1 cellular context compared by ENCODE assay signal in genomic region chr12:109995703-109996482, GRCh38.
TF ChIP-seq lines count a peak whose summit lies in the region.

A gene with protein sequence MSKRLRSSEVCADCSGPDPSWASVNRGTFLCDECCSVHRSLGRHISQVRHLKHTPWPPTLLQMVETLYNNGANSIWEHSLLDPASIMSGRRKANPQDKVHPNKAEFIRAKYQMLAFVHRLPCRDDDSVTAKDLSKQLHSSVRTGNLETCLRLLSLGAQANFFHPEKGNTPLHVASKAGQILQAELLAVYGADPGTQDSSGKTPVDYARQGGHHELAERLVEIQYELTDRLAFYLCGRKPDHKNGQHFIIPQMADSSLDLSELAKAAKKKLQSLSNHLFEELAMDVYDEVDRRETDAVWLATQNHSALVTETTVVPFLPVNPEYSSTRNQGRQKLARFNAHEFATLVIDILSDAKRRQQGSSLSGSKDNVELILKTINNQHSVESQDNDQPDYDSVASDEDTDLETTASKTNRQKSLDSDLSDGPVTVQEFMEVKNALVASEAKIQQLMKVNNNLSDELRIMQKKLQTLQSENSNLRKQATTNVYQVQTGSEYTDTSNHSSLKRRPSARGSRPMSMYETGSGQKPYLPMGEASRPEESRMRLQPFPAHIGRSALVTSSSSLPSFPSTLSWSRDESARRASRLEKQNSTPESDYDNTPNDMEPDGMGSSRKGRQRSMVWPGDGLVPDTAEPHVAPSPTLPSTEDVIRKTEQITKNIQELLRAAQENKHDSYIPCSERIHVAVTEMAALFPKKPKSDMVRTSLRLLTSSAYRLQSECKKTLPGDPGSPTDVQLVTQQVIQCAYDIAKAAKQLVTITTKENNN (minus strand): TSS chr12:109996368. CDS start chr12:109996224, 144 bp downstream.

TF ChIP-seq in K562, 482 proteins besides CTCF, POLR2A, EP300 and RAD21 (continued from another document and continues in another):
- TF ChIP-seq MLLT1 (IDR thresholded peaks at IDR 0.05): no peak
- TF ChIP-seq ZKSCAN1 (IDR thresholded peaks at IDR 0.05; ENCODE audit: low read depth, low read length): no peak
- TF ChIP-seq, protein P1, sequence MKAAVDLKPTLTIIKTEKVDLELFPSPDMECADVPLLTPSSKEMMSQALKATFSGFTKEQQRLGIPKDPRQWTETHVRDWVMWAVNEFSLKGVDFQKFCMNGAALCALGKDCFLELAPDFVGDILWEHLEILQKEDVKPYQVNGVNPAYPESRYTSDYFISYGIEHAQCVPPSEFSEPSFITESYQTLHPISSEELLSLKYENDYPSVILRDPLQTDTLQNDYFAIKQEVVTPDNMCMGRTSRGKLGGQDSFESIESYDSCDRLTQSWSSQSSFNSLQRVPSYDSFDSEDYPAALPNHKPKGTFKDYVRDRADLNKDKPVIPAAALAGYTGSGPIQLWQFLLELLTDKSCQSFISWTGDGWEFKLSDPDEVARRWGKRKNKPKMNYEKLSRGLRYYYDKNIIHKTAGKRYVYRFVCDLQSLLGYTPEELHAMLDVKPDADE (conservative IDR thresholded peaks at IDR 0.05; ENCODE audit: control insufficient read depth, low read depth, low read length): 0 out of 2 replicates have a peak, but pooled peaks have one; percentile 52
- no peak for TF ChIP-seq SAFB2 (IDR thresholded peaks at IDR 0.05; ENCODE audit: borderline replicate concordance, low read depth, low read length, severe bottlenecking)
- TF ChIP-seq, protein P2, sequence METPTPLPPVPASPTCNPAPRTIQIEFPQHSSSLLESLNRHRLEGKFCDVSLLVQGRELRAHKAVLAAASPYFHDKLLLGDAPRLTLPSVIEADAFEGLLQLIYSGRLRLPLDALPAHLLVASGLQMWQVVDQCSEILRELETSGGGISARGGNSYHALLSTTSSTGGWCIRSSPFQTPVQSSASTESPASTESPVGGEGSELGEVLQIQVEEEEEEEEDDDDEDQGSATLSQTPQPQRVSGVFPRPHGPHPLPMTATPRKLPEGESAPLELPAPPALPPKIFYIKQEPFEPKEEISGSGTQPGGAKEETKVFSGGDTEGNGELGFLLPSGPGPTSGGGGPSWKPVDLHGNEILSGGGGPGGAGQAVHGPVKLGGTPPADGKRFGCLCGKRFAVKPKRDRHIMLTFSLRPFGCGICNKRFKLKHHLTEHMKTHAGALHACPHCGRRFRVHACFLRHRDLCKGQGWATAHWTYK (CRISPR knock-in tag; IDR thresholded peaks at IDR 0.05): 0 out of 2 replicates have a peak, but pooled peaks have one; percentile 62
- TF ChIP-seq KLF6 (CRISPR knock-in tag; IDR thresholded peaks at IDR 0.05; ENCODE audit: borderline replicate concordance): no peak
- TF ChIP-seq E2F8 (IDR thresholded peaks at IDR 0.05; ENCODE audit: low read depth, partially characterized antibody): no peak
- TF ChIP-seq, protein P3, sequence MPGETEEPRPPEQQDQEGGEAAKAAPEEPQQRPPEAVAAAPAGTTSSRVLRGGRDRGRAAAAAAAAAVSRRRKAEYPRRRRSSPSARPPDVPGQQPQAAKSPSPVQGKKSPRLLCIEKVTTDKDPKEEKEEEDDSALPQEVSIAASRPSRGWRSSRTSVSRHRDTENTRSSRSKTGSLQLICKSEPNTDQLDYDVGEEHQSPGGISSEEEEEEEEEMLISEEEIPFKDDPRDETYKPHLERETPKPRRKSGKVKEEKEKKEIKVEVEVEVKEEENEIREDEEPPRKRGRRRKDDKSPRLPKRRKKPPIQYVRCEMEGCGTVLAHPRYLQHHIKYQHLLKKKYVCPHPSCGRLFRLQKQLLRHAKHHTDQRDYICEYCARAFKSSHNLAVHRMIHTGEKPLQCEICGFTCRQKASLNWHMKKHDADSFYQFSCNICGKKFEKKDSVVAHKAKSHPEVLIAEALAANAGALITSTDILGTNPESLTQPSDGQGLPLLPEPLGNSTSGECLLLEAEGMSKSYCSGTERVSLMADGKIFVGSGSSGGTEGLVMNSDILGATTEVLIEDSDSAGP (CRISPR knock-in tag; IDR thresholded peaks at IDR 0.05): no peak
- no peak for TF ChIP-seq YBX1 (IDR thresholded peaks at IDR 0.05)
- TF ChIP-seq TCF15 (CRISPR knock-in tag; IDR thresholded peaks at IDR 0.05): no peak
- TF ChIP-seq ZNF24 (IDR thresholded peaks at IDR 0.05): no peak
- TF ChIP-seq PHB (CRISPR knock-in tag; IDR thresholded peaks at IDR 0.05): no peak
- no peak for TF ChIP-seq MXI1 (IDR thresholded peaks at IDR 0.05; ENCODE audit: low read depth, low read length)
- TF ChIP-seq, protein P4, sequence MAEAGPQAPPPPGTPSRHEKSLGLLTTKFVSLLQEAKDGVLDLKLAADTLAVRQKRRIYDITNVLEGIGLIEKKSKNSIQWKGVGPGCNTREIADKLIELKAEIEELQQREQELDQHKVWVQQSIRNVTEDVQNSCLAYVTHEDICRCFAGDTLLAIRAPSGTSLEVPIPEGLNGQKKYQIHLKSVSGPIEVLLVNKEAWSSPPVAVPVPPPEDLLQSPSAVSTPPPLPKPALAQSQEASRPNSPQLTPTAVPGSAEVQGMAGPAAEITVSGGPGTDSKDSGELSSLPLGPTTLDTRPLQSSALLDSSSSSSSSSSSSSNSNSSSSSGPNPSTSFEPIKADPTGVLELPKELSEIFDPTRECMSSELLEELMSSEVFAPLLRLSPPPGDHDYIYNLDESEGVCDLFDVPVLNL (CRISPR knock-in tag; IDR thresholded peaks at IDR 0.05; ENCODE audit: low read depth): 0 out of 2 replicates have a peak, but pooled peaks have one; percentile 32
- no peak for TF ChIP-seq ZNF780A (CRISPR knock-in tag; IDR thresholded peaks at IDR 0.05)
- TF ChIP-seq RBM14 (IDR thresholded peaks at IDR 0.05; ENCODE audit: borderline replicate concordance, insufficient read depth, low read depth, low read length): no peak
- TF ChIP-seq ZNF146 (CRISPR knock-in tag; IDR thresholded peaks at IDR 0.05; ENCODE audit: unreplicated experiment): no peak
- no peak for TF ChIP-seq DEAF1 (CRISPR knock-in tag; IDR thresholded peaks at IDR 0.05)
- no peak for TF ChIP-seq JUNB (CRISPR knock-in tag; conservative IDR thresholded peaks at IDR 0.05)
- no peak for TF ChIP-seq MTA2 (IDR thresholded peaks at IDR 0.05; ENCODE audit: low read depth)
- TF ChIP-seq ZNF583 (CRISPR knock-in tag; IDR thresholded peaks at IDR 0.05): no peak
- peak; percentile 88 for TF ChIP-seq ELF2 (CRISPR knock-in tag; IDR thresholded peaks at IDR 0.05)
- no peak for TF ChIP-seq BRD4 (IDR thresholded peaks at IDR 0.05)
- TF ChIP-seq, protein P5, sequence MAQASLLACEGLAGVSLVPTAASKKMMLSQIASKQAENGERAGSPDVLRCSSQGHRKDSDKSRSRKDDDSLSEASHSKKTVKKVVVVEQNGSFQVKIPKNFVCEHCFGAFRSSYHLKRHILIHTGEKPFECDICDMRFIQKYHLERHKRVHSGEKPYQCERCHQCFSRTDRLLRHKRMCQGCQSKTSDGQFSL (CRISPR knock-in tag; IDR thresholded peaks at IDR 0.05): peak; percentile 83
- TF ChIP-seq, protein P5 (tag; IDR thresholded peaks at IDR 0.05): no peak
- no peak for TF ChIP-seq ERF (CRISPR knock-in tag; IDR thresholded peaks at IDR 0.05)
- no peak for TF ChIP-seq ZNF3 (CRISPR knock-in tag; IDR thresholded peaks at IDR 0.05)
- peak in 1 of 2 experiments; percentile 41; a peak in 2 of 4 replicates for TF ChIP-seq MAZ (CRISPR knock-in tag; conservative IDR thresholded peaks at IDR 0.05 in 1 of 2, IDR thresholded peaks at IDR 0.05 in 1 of 2)
- TF ChIP-seq PCBP2 (IDR thresholded peaks at IDR 0.05; ENCODE audit: low read depth, low read length, poor library complexity, severe bottlenecking): no peak
- no peak for TF ChIP-seq DNMT1 (IDR thresholded peaks at IDR 0.05)
- TF ChIP-seq ETS2 (tag; IDR thresholded peaks at IDR 0.05; ENCODE audit: borderline replicate concordance, poor library complexity, severe bottlenecking): no peak
- TF ChIP-seq KLF13 (tag; IDR thresholded peaks at IDR 0.05; ENCODE audit: borderline replicate concordance, low read depth): no peak
